1 cellular context compared by ENCODE assay signal in genomic region chr6:166408936-166409755, GRCh38.
TF ChIP-seq lines count a peak whose summit lies in the region.

No MANE protein-coding gene starts in this region.

TF ChIP-seq in K562, 482 proteins besides CTCF, POLR2A, EP300 and RAD21 (continued from another document):
- TF ChIP-seq ZNF318 (IDR thresholded peaks at IDR 0.05; ENCODE audit: borderline replicate concordance in 1 of 2, low read depth in 1 of 2) (no peak), ZC3H11A (IDR thresholded peaks at IDR 0.05; ENCODE audit: low read depth, low read length) (no peak), ZNF23 (CRISPR knock-in tag; IDR thresholded peaks at IDR 0.05) (no peak), ATF2 (CRISPR knock-in tag; IDR thresholded peaks at IDR 0.05) (0 out of 2 replicates have a peak, but pooled peaks have one; percentile 5), MAFF (IDR thresholded peaks at IDR 0.05; ENCODE audit: low read length) (peak; percentile 91), ZNF655 (CRISPR knock-in tag; IDR thresholded peaks at IDR 0.05) (no peak), HMG20A (CRISPR knock-in tag; conservative IDR thresholded peaks at IDR 0.05) (no peak), BACH1 (tag; IDR thresholded peaks at IDR 0.05) (0 out of 2 replicates have a peak, but pooled peaks have one; percentile 39), SPI1 (IDR thresholded peaks at IDR 0.05; ENCODE audit: borderline replicate concordance, low read depth, low read length) (no peak), PCBP1 (IDR thresholded peaks at IDR 0.05; ENCODE audit: low read depth, low read length, poor library complexity, severe bottlenecking) (no peak), BHLHE40 (IDR thresholded peaks at IDR 0.05; ENCODE audit: low read length) (0 out of 2 replicates have a peak, but pooled peaks have one; percentile 14), ZNF507 (tag; conservative IDR thresholded peaks at IDR 0.05) (no peak), E2F5 (CRISPR knock-in tag; IDR thresholded peaks at IDR 0.05) (no peak), MAFK (IDR thresholded peaks at IDR 0.05; ENCODE audit: low read length) (peak; percentile 93), EGR1 (conservative IDR thresholded peaks at IDR 0.05) (peak; percentile 46), FUS (optimal IDR thresholded peaks at IDR 0.05; ENCODE audit: low read depth, low read length) (no peak), CBX2 (IDR thresholded peaks at IDR 0.05; ENCODE audit: insufficient read depth, low read length, poor library complexity, severe bottlenecking) (peak; percentile 4), ASH1L (IDR thresholded peaks at IDR 0.05; ENCODE audit: borderline replicate concordance, low read depth, partially characterized antibody) (no peak), KLF16 (IDR thresholded peaks at IDR 0.05) (no peak), ZNF316 (IDR thresholded peaks at IDR 0.05) (peak; percentile 99), NFE2L1 (tag; IDR thresholded peaks at IDR 0.05; ENCODE audit: borderline replicate concordance, low read depth) (0 out of 2 replicates have a peak, but pooled peaks have one; percentile 25), ARNT (IDR thresholded peaks at IDR 0.05) (no peak), ZNF354B (CRISPR knock-in tag; IDR thresholded peaks at IDR 0.05) (no peak), ZNF277 (CRISPR knock-in tag; IDR thresholded peaks at IDR 0.05; ENCODE audit: borderline replicate concordance) (no peak), NFE2 (IDR thresholded peaks at IDR 0.05; ENCODE audit: low read depth) (peak; percentile 81), HDAC8 (tag; IDR thresholded peaks at IDR 0.05) (no peak), MAFG (tag; conservative IDR thresholded peaks at IDR 0.05) (peak; percentile 96)
